In genomic region chr14:73477618-73478266, GRCh38 we compare ENCODE assay signal across 12 cellular contexts. TPM values are rescaled to one million over a fixed set of nuclear protein-coding genes. Genes with fewer than 3 reads are reported as not detected.
DNase-seq lines count a peak whose midpoint lies in the region; ATAC-seq and TF ChIP-seq lines count a peak whose summit lies in the region.
"Had no signal": no experiment of that assay in that cellular context is flagged by ENCODE, and none has a peak within 500 bp of the region (broad histone marks: within the 10 kb centered on the region; RNA-seq: fewer than 3 reads in every experiment).

No MANE protein-coding gene starts in this region.

- H2AFZ ChIP-seq in SK-N-SH (ENCODE audit: low read depth): no peak overlapping the region

- WGBS in SK-N-SH (ENCODE audit: low lambda C conversion rate): 87% methylated on average over 6 of the region's 6 CpGs

- no peak for TF ChIP-seq CTCF in GM13976 (IDR thresholded peaks at IDR 0.05; ENCODE audit: borderline replicate concordance, control extremely low read depth, extremely low read depth, insufficient read depth, missing control alignments)
- no peak for TF ChIP-seq CTCF in RWPE1 (conservative IDR thresholded peaks at IDR 0.05; ENCODE audit: low read depth)
- no peak for TF ChIP-seq CTCF in lower lobe of right lung (IDR thresholded peaks at IDR 0.05)
- TF ChIP-seq CTCF in SK-N-SH (IDR thresholded peaks at IDR 0.05): no peak

- peak; percentile 81 for DNase-seq in GM13976 (ENCODE audit: low spot score)
- DNase-seq in RWPE1 (ENCODE audit: low spot score): peak; percentile 53
- DNase-seq in lower lobe of right lung: no peak
- no peak for DNase-seq in NCI-H82 (lab: John Stamatoyannopoulos, UW)
- no peak for DNase-seq in SK-N-SH
- no peak for DNase-seq in DMS153 treated with DMSO at 0.1 percent for 48 hours (lab: John Stamatoyannopoulos, UW; ENCODE audit: unreplicated experiment)
- DNase-seq in stimulated activated CD4-positive, alpha-beta T cell treated with anti-CD3 and anti-CD28 coated beads, Interleukin-2, amount 100 ng/mL, for 24 hours: no peak
- DNase-seq: caudate nucleus, DMS79 treated with DMSO at 0.1 percent for 48 hours, NCI-H1930, SHP77 had no signal

- no peaks in the 10 kb centered on the region for H3K79me2 ChIP-seq in SK-N-SH (ENCODE audit: insufficient read depth)

- peak overlapping the region; percentile 43; the same call in 1 of the 2 replicates for H3K27ac ChIP-seq in RWPE1
- no peak overlapping the region for H3K27ac ChIP-seq in lower lobe of right lung
- no peak overlapping the region for H3K27ac ChIP-seq in SK-N-SH (ENCODE audit: low read depth in 2 of 2, low read length in 1 of 2)

- H3F3A ChIP-seq in SK-N-SH (replicated peaks; ENCODE audit: insufficient read depth): no peaks in the 10 kb centered on the region

- H3K4me2 ChIP-seq in SK-N-SH: no peak overlapping the region

- no peak for TF ChIP-seq EP300 in SK-N-SH (IDR thresholded peaks at IDR 0.05; ENCODE audit: borderline replicate concordance in 1 of 2, low read depth in 1 of 2, low read length in 1 of 2)

- no peaks in the 10 kb centered on the region for H4K20me1 ChIP-seq in SK-N-SH (ENCODE audit: insufficient read depth)

- no peak overlapping the region for H3K9ac ChIP-seq in SK-N-SH

- H3K27me3 ChIP-seq in lower lobe of right lung (ENCODE audit: low read depth) (no peaks in the 10 kb centered on the region), SK-N-SH (ENCODE audit: insufficient read depth) (no peaks in the 10 kb centered on the region)

- no peaks in the 10 kb centered on the region for H3K9me2 ChIP-seq in SK-N-SH

- H3K4me1 ChIP-seq in lower lobe of right lung: no peaks in the 10 kb centered on the region
- no peaks in the 10 kb centered on the region for H3K4me1 ChIP-seq in SK-N-SH (ENCODE audit: control insufficient read depth in 1 of 2, insufficient read depth in 2 of 2, low read depth in 1 of 2, low read length in 1 of 2)

- CTCF ChIA-PET in RWPE1 (lab: Yijun Ruan, JAX) (interaction anchor here (0.9 kb wide), 1 partner anchor 31 kb away, joined by 3 read pairs; no protein-coding TSS in a partner anchor), SK-N-SH (lab: Yijun Ruan, JAX) (interaction anchor here (0.5 to 1.4 kb wide), 4 partner anchors 13 to 217 kb away, joined by 3 to 5 read pairs (median 3); no protein-coding TSS in a partner anchor)

- H3K4me3 ChIP-seq in lower lobe of right lung: no peak overlapping the region
- no peak overlapping the region for H3K4me3 ChIP-seq in SK-N-SH (ENCODE audit: low read depth in 2 of 2, low read length in 1 of 2)

- peak; percentile 59 for ATAC-seq in HG02588 (IDR thresholded peaks at IDR 0.05; ENCODE audit: unreplicated experiment)
- ATAC-seq in lower lobe of right lung: peak; percentile 67 to 81

- H3K9me3 ChIP-seq in lower lobe of right lung (no peaks in the 10 kb centered on the region), SK-N-SH (no peaks in the 10 kb centered on the region)

- H3K36me3 ChIP-seq in lower lobe of right lung (no peaks in the 10 kb centered on the region), SK-N-SH (replicated peaks in 1 of 2; ENCODE audit: control insufficient read depth in 1 of 2, insufficient read depth in 2 of 2, low read length in 1 of 2) (no peaks in the 10 kb centered on the region)

- intact Hi-C loops in lower lobe of right lung (cut with DNase I): no loop called here

- in situ Hi-C loops in GM13976 (cut with MboI; ENCODE audit: low sequenced_read_pairs, unreplicated experiment): no loop called here

- POLR2A ChIA-PET in RWPE1 (lab: Yijun Ruan, JAX; ENCODE audit: low non-redundant PET) (no interaction called here), SK-N-SH (lab: Yijun Ruan, JAX) (no interaction called here)

- TF ChIP-seq RAD21 in SK-N-SH (IDR thresholded peaks at IDR 0.05; ENCODE audit: low read length): no peak

TF ChIP-seq in SK-N-SH, 30 proteins besides CTCF, POLR2A, EP300 and RAD21:
- no peak for TF ChIP-seq USF1 (IDR thresholded peaks at IDR 0.05; ENCODE audit: borderline replicate concordance, low read depth)
- no peak for TF ChIP-seq SMC3 (IDR thresholded peaks at IDR 0.05; ENCODE audit: low read depth, low read length)
- no peak for TF ChIP-seq NFIC (IDR thresholded peaks at IDR 0.05; ENCODE audit: borderline replicate concordance)
- no peak for TF ChIP-seq MAX (IDR thresholded peaks at IDR 0.05; ENCODE audit: low read depth)
- no peak for TF ChIP-seq REST (IDR thresholded peaks at IDR 0.05; ENCODE audit: low read depth, low read length)
- TF ChIP-seq TCF12 (IDR thresholded peaks at IDR 0.05): no peak
- TF ChIP-seq RFX5 (IDR thresholded peaks at IDR 0.05; ENCODE audit: low read length): no peak
- TF ChIP-seq JUND (IDR thresholded peaks at IDR 0.05): no peak
- no peak for TF ChIP-seq TEAD4 (IDR thresholded peaks at IDR 0.05; ENCODE audit: borderline replicate concordance, insufficient read depth)
- no peak for TF ChIP-seq GATA2 (CRISPR knock-in tag; IDR thresholded peaks at IDR 0.05)
- no peak for TF ChIP-seq PBX3 (IDR thresholded peaks at IDR 0.05)
- no peak for TF ChIP-seq ZBTB33 (IDR thresholded peaks at IDR 0.05; ENCODE audit: borderline replicate concordance, low read depth)
- TF ChIP-seq EZH2phosphoT487 (IDR thresholded peaks at IDR 0.05; ENCODE audit: borderline replicate concordance, low read depth): no peak
- no peak for TF ChIP-seq ELF1 (IDR thresholded peaks at IDR 0.05)
TF ChIP-seq in SK-N-SH: peak in this region for 0.

RNA-seq across cellular contexts. Expression of gene RIOX1, which starts 13.0 kb away (rescaled TPM):
- total RNA-seq in lower lobe of right lung: 12.9 TPM
- polyA plus RNA-seq in SK-N-SH (2012; rRNA removed): 10.2 and 11.2 TPM in 2 replicates
- 6.2 and 9.4 TPM in 2 replicates for polyA plus RNA-seq in SK-N-SH (2012; cell fraction: cytosol; rRNA removed)
- polyA plus RNA-seq in SK-N-SH (2012; cell fraction: nucleus; rRNA removed): 7.0 and 7.6 TPM in 2 replicates

RNA-seq across cellular contexts. Expression of gene NUMB, which starts 19.4 kb away (rescaled TPM):
- total RNA-seq in lower lobe of right lung: 126 TPM
- polyA plus RNA-seq in SK-N-SH (2012; rRNA removed): 58.4 and 70.8 TPM in 2 replicates
- 45.8 and 48.6 TPM in 2 replicates for polyA plus RNA-seq in SK-N-SH (2012; cell fraction: cytosol; rRNA removed)
- 114 and 116 TPM in 2 replicates for polyA plus RNA-seq in SK-N-SH (2012; cell fraction: nucleus; rRNA removed)

RNA-seq across cellular contexts. Expression of gene ACOT1, which starts 59.2 kb away (rescaled TPM):
- 21.7 TPM for total RNA-seq in lower lobe of right lung
- polyA plus RNA-seq in SK-N-SH (2012; rRNA removed): 4.2 and 5.4 TPM in 2 replicates
- polyA plus RNA-seq in SK-N-SH (2012; cell fraction: cytosol; rRNA removed): 3.5 and 4.8 TPM in 2 replicates
- polyA plus RNA-seq in SK-N-SH (2012; cell fraction: nucleus; rRNA removed): 3.8 and 6.6 TPM in 2 replicates

Comparison
In these comparisons a context has a peak if more than half of its experiments do, and no peak if none do; other contexts are left out.
1. DNase-seq: peak in GM13976 (single experiment) and RWPE1 (single experiment); none in lower lobe of right lung (single experiment), NCI-H82 (single experiment), SK-N-SH (single experiment), DMS153 treated with DMSO at 0.1 percent for 48 hours (single experiment) and stimulated activated CD4-positive, alpha-beta T cell treated with anti-CD3 and anti-CD28 coated beads, Interleukin-2, amount 100 ng/mL, for 24 hours (0 of 2).